ENCODE assay signal across 19 cellular contexts in the genomic region with DNA sequence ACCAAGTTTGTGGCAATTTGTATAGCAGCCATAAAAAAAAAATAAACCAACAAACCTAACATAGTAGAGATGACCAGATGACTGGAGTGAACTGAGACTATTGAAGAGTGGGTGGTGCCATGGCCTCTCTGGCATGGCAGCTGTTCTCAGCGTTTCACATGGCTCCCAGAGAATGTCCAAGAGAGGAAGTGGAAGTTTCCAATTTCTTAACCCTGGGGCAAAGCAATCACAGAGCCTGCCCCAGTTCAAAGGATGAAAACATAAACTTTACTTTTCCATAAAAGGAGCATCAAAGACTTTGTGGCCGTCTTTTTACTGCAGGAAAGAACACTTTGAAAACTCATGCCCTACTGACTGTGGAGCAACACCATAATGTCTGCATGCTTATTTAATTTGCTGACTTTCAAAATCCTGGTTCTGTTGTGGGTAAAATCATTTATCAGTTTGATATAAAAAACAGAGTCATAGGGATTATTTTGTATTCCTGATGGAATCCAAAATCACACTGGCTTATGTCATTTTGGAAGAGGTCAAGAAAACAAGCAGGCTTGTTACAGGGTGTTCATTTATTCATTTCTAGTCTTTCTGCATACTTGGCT.
DNase-seq lines count a peak whose midpoint lies in the region; ATAC-seq, FAIRE-seq and TF ChIP-seq lines count a peak whose summit lies in the region.
"Had no signal": no experiment of that assay in that cellular context is flagged by ENCODE, and none has a peak within 500 bp of the region (broad histone marks: within the 10 kb centered on the region; RNA-seq: fewer than 3 reads in every experiment).

No MANE protein-coding gene starts in this region.

- H3K27ac Mint-ChIP-seq in nephron progenitor cell, result peak overlapping the region; percentile 83
- H3K27ac Mint-ChIP-seq: CD8-positive, alpha-beta memory T cell; IgD-negative memory B cell had no signal

- H3K36me3 Mint-ChIP-seq in nephron progenitor cell (ENCODE audit: low read depth), result peaks cover 19% of the 10 kb centered on the region

- no peaks in the 10 kb centered on the region for H3K27me3 ChIP-seq in OCI-LY3 (ENCODE audit: low read depth, low read length)
- H3K27me3 ChIP-seq: MG63, Peyer's patch had no signal

- peak overlapping the region; percentile 97 for H3K27ac ChIP-seq in OCI-LY3 (ENCODE audit: low read length)
- H3K27ac ChIP-seq: Peyer's patch had no signal

- peaks cover 37% of the 10 kb centered on the region for H3K4me1 ChIP-seq in OCI-LY3 (ENCODE audit: low read length)
- H3K4me1 ChIP-seq: Peyer's patch had no signal

- no peak overlapping the region for H2AFZ ChIP-seq in OCI-LY3 (ENCODE audit: low read depth, low read length)

- TF ChIP-seq CTCF in OCI-LY3 (IDR thresholded peaks at IDR 0.05; ENCODE audit: low read depth, low read length) (no peak), nephron progenitor cell (IDR thresholded peaks at IDR 0.05) (no peak)

- no peak for TF ChIP-seq POLR2A in GM12892 (IDR thresholded peaks at IDR 0.05; ENCODE audit: low read depth, low read length)

- H3K9me3 ChIP-seq in OCI-LY3 (ENCODE audit: insufficient read depth, low read length), result peaks cover 12% of the 10 kb centered on the region
- H3K9me3 ChIP-seq: MG63, Peyer's patch had no signal

- peak overlapping the region; percentile 42 for H3K4me3 Mint-ChIP-seq in nephron progenitor cell
- H3K4me3 Mint-ChIP-seq: CD8-positive, alpha-beta memory T cell; IgD-negative memory B cell had no signal

- H4K20me1 ChIP-seq in OCI-LY3 (ENCODE audit: insufficient read depth, low read length), result no peaks in the 10 kb centered on the region

- peaks cover 32% of the 10 kb centered on the region for H3K4me1 Mint-ChIP-seq in nephron progenitor cell
- H3K4me1 Mint-ChIP-seq: CD8-positive, alpha-beta memory T cell had no signal

- H3K9ac ChIP-seq in OCI-LY3 (ENCODE audit: low read length), result no peak overlapping the region

- H3K79me2 ChIP-seq in OCI-LY3 (ENCODE audit: low read length), result no peaks in the 10 kb centered on the region

- H3K9me3 Mint-ChIP-seq in nephron progenitor cell, result peaks cover 33% of the 10 kb centered on the region

- H3K27me3 Mint-ChIP-seq in nephron progenitor cell (ENCODE audit: low read depth, poor library complexity), result peaks cover 3% of the 10 kb centered on the region

- peak; percentile 35 for DNase-seq in COLO829 (ENCODE audit: low spot score)
- DNase-seq in nephron progenitor cell, result no peak
- DNase-seq in GM12892 (ENCODE audit: insufficient read length), result no peak
- DNase-seq in NCI-H524 (lab: John Stamatoyannopoulos, UW), result no peak
- DNase-seq: AML-193; C1 segment of cervical spinal cord; CD8-positive, alpha-beta memory T cell; GDM1; Kasumi-1; MG63; NCI-H1417; NCI-H1694 treated with DMSO at 0.1 percent for 48 hours; NCI-H748 treated with DMSO at 0.1 percent for 48 hours; Peyer's patch had no signal

- peaks cover 12% of the 10 kb centered on the region for H3K36me3 ChIP-seq in OCI-LY3 (replicated peaks; ENCODE audit: low read depth, low read length)
- H3K36me3 ChIP-seq: MG63, Peyer's patch had no signal

- no peak overlapping the region for H3K4me3 ChIP-seq in OCI-LY3 (ENCODE audit: low read length)
- H3K4me3 ChIP-seq: MG63, Peyer's patch had no signal

- H3K4me2 ChIP-seq in OCI-LY3 (ENCODE audit: low read length), result no peak overlapping the region

- FAIRE-seq in endometrium (lab: Jason Lieb, UNC) (peak; percentile 91), GM12892 (lab: Jason Lieb, UNC) (no peak)
- FAIRE-seq: H54 had no signal

- ATAC-seq in GM19397 (IDR thresholded peaks at IDR 0.05; ENCODE audit: unreplicated experiment), result no peak
